ENCODE assay signal across 10 cellular contexts in the genomic region with DNA sequence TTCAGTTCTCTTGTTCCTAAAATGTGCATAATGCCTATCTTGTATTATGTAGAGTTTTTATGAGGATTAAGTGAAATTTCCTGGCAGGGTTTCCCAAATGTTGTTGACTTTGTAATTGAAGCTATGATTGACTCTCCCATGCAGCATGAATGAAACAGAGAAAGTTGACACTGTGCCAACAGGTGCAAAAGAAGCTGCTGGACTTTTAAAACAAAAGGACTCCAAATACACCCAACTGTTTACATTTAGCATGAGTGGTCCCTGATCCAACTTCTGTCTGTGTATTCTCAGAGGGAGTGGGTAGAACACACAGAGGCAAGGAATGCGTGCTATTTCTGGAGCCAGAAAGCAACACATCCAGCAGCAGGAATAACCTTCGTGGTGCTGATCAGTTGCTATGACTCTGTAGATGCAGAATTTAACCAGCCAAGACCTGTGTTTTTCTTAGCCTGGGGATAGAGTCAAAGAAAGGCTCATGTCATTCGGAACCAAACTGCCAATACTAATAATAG. TPM values are rescaled to one million over a fixed set of nuclear protein-coding genes. Genes with fewer than 3 reads are reported as not detected.
A peak's percentile ranks its signal among the peaks of the same experiment; 100 is the strongest.
DNase-seq lines count a peak whose midpoint lies in the region; ATAC-seq, FAIRE-seq and TF ChIP-seq lines count a peak whose summit lies in the region.
"Had no signal": no experiment of that assay in that cellular context is flagged by ENCODE, and none has a peak within 500 bp of the region (broad histone marks: within the 10 kb centered on the region; RNA-seq: fewer than 3 reads in every experiment).

No MANE protein-coding gene starts in this region.

- no peaks in the 10 kb centered on the region for H3K79me2 ChIP-seq in HepG2 (ENCODE audit: insufficient read depth, low read length)

- in situ Hi-C loops in HepG2 (cut with HindIII; ENCODE audit: extremely low pct_ligation_motif_present, low pct_unique_long_range_greater_than_20kb), result no loop called here
- in situ Hi-C loops in GM13977 (cut with MboI; ENCODE audit: low pct_unique_long_range_greater_than_20kb, low sequenced_read_pairs, unreplicated experiment), result no loop called here

- no peak overlapping the region for H3K27ac ChIP-seq in HepG2 (ENCODE audit: extremely low read length, insufficient read depth, low read length)
- H3K27ac ChIP-seq in right lobe of liver, result no peak overlapping the region
- H3K27ac ChIP-seq in RWPE2 (ENCODE audit: poor library complexity, severe bottlenecking), result peak overlapping the region; percentile 29
- peak overlapping the region; percentile 97 to 98 for H3K27ac ChIP-seq in aorta (ENCODE audit: low read depth in 1 of 2, low read length in 2 of 2)
- H3K27ac ChIP-seq: dorsolateral prefrontal cortex had no signal

- TF ChIP-seq EP300 in HepG2 (IDR thresholded peaks at IDR 0.05; ENCODE audit: low read depth in 2 of 2, low read length in 2 of 2) (no peak), HepG2 (CRISPR knock-in tag; IDR thresholded peaks at IDR 0.05; ENCODE audit: borderline replicate concordance) (no peak)

- no peak for TF ChIP-seq POLR2A in HepG2 (IDR thresholded peaks at IDR 0.05; ENCODE audit: insufficient read depth in 1 of 2, low read depth in 2 of 2, low read length in 2 of 2)
- TF ChIP-seq POLR2A in right lobe of liver (IDR thresholded peaks at IDR 0.05), result no peak

- DNase-seq in HepG2 (ENCODE audit: low spot score), result peak; percentile 71
- DNase-seq in right lobe of liver, result no peak
- DNase-seq in RWPE2 (ENCODE audit: low spot score), result peak; percentile 66
- DNase-seq in hepatic stellate cell (ENCODE audit: low spot score), result peak; percentile 81
- no peak for DNase-seq in aorta
- DNase-seq in GM13977 (ENCODE audit: low spot score), result no peak
- DNase-seq in NCI-H2227 treated with DMSO at 0.1 percent for 48 hours (lab: John Stamatoyannopoulos, UW), result no peak
- DNase-seq: AML-193, dorsolateral prefrontal cortex had no signal

- no peak for FAIRE-seq in HepG2 (lab: Jason Lieb, UNC)

- H3K4me3 ChIP-seq in HepG2 (replicated peaks in 1 of 3; ENCODE audit: insufficient read depth in 1 of 3, low read depth in 2 of 3, low read length in 3 of 3), result no peak overlapping the region
- no peak overlapping the region for H3K4me3 ChIP-seq in right lobe of liver
- no peak overlapping the region for H3K4me3 ChIP-seq in RWPE2 (ENCODE audit: severe bottlenecking)
- H3K4me3 ChIP-seq in aorta (ENCODE audit: low read length in 2 of 2), result no peak overlapping the region
- H3K4me3 ChIP-seq: dorsolateral prefrontal cortex had no signal

- POLR2A ChIA-PET in HepG2 (lab: Yijun Ruan, JAX), result no interaction called here

- no peaks in the 10 kb centered on the region for H4K20me1 ChIP-seq in HepG2 (ENCODE audit: insufficient read depth, low read length)

- no peak for TF ChIP-seq CTCF in HepG2 (CRISPR knock-in tag; IDR thresholded peaks at IDR 0.05)
- no peak for TF ChIP-seq CTCF in right lobe of liver (IDR thresholded peaks at IDR 0.05)
- no peak for TF ChIP-seq CTCF in RWPE2 (IDR thresholded peaks at IDR 0.05; ENCODE audit: poor library complexity, severe bottlenecking)
- no peak for TF ChIP-seq CTCF in GM13977 (IDR thresholded peaks at IDR 0.05; ENCODE audit: extremely low read depth, insufficient read depth, missing control alignments)

- CTCF ChIA-PET in HepG2 (lab: Yijun Ruan, JAX; ENCODE audit: low intra/inter-chr PET ratio, low total read pairs), result no interaction called here

- no peak overlapping the region for H2AFZ ChIP-seq in HepG2 (ENCODE audit: low read length)

- H3K36me3 ChIP-seq in HepG2 (replicated peaks in 1 of 2; ENCODE audit: control insufficient read depth in 1 of 2, insufficient read depth in 2 of 2, low read length in 2 of 2), result no peaks in the 10 kb centered on the region
- H3K36me3 ChIP-seq in right lobe of liver, result no peaks in the 10 kb centered on the region
- no peaks in the 10 kb centered on the region for H3K36me3 ChIP-seq in RWPE2 (ENCODE audit: low read depth)
- no peaks in the 10 kb centered on the region for H3K36me3 ChIP-seq in aorta (ENCODE audit: control insufficient read depth in 1 of 2, insufficient read depth in 2 of 2, low read length in 1 of 2)

- H3K4me2 ChIP-seq in HepG2 (ENCODE audit: low read depth, low read length), result no peak overlapping the region

- H3K27me3 ChIP-seq in HepG2 (ENCODE audit: control insufficient read depth in 1 of 2, insufficient read depth in 2 of 2, low read length in 2 of 2) (peaks cover 0 to 1% of the 10 kb centered on the region in 2 experiments; a peak in 2 of 5 replicates), right lobe of liver (no peaks in the 10 kb centered on the region), RWPE2 (ENCODE audit: insufficient read depth, poor library complexity, severe bottlenecking) (no peaks in the 10 kb centered on the region), aorta (ENCODE audit: control insufficient read depth in 1 of 2, insufficient read depth in 2 of 2, low read length in 1 of 2) (no peaks in the 10 kb centered on the region)

- no TSS peak for BruUV-seq in HepG2 (replicated peaks; lab: Mats Ljungman, UMichigan)

- WGBS in HepG2 (ENCODE audit: low lambda C conversion rate), result 31% methylated on average over 2 of the region's 3 CpGs
- WGBS in right lobe of liver (ENCODE audit: insufficient coverage, low coverage, low lambda C conversion rate, missing lambda C conversion rate), result 64% methylated on average over 2 of the region's 3 CpGs
- WGBS in aorta, 2 donors, result 5% methylated on average over 3 of the region's 3 CpGs

- no peak for TF ChIP-seq RAD21 in HepG2 (CRISPR knock-in tag; IDR thresholded peaks at IDR 0.05)

- H3K9ac ChIP-seq in HepG2 (ENCODE audit: insufficient read depth, low read depth, low read length), result no peak overlapping the region

- H3K4me1 ChIP-seq in HepG2 (ENCODE audit: insufficient read depth, low read length) (0 out of 2 replicates have a peak, but pooled peaks cover 9% of the 10 kb centered on the region), right lobe of liver (no peaks in the 10 kb centered on the region), RWPE2 (ENCODE audit: insufficient read depth, poor library complexity, severe bottlenecking) (peaks cover 22% of the 10 kb centered on the region), aorta (ENCODE audit: control insufficient read depth in 1 of 2, insufficient read depth in 2 of 2, low read length in 2 of 2) (peaks cover 3 to 4% of the 10 kb centered on the region in 2 donors)

- H3K9me3 ChIP-seq in HepG2 (ENCODE audit: low read length) (no peaks in the 10 kb centered on the region), right lobe of liver (no peaks in the 10 kb centered on the region), RWPE2 (ENCODE audit: severe bottlenecking) (no peaks in the 10 kb centered on the region), aorta (ENCODE audit: control insufficient read depth, low read length) (no peaks in the 10 kb centered on the region)

- intact Hi-C loops in HepG2 (cut with micrococcal nuclease; ENCODE audit: unreplicated experiment), result no loop called here
- intact Hi-C loops in right lobe of liver (cut with DNase I), result no loop called here
- intact Hi-C loops in aorta (cut with DNase I), result loop anchor here in 1 of 2 donors (5.0 kb wide), 1 partner anchor 43 kb away; no protein-coding TSS in a partner anchor

- ATAC-seq in HepG2, result peak; percentile 47; the same call in 1 of the 3 replicates
- no peak for ATAC-seq in right lobe of liver
- ATAC-seq in RWPE2 (ENCODE audit: low read depth), result peak; percentile 93
- ATAC-seq in aorta (ENCODE audit: low FRiP score), result peak; percentile 78
- no peak for ATAC-seq in HG02884 (IDR thresholded peaks at IDR 0.05; ENCODE audit: unreplicated experiment)

TF ChIP-seq in HepG2, 621 proteins besides CTCF, POLR2A, EP300 and RAD21 (continues in another document):
- TF ChIP-seq SMARCC2 (IDR thresholded peaks at IDR 0.05) (no peak), NFE2L1 (CRISPR knock-in tag; IDR thresholded peaks at IDR 0.05; ENCODE audit: borderline replicate concordance) (no peak), HOXA7 (CRISPR knock-in tag; IDR thresholded peaks at IDR 0.05) (no peak), ZNF589 (CRISPR knock-in tag; conservative IDR thresholded peaks at IDR 0.05) (no peak), WIZ (CRISPR knock-in tag; IDR thresholded peaks at IDR 0.05) (no peak), SMAD9 (CRISPR knock-in tag; IDR thresholded peaks at IDR 0.05) (no peak)

RNA-seq across cellular contexts. Expression of a gene that starts 14.4 kb away (rescaled TPM):
- total RNA-seq in HepG2 (2016; rRNA removed; fragmentation: Illumina TruSeq; extraction: Trizol) (0.02 TPM in 1 of 2 replicates, not detected in the other), right lobe of liver (under 1 TPM; 0.04 to 0.29 (median 0.06) TPM), aorta (10 to 100 TPM in 1 of 2 donors, 1 to 10 TPM in 1; 9.9 to 11.2 TPM)
- not detected in 2 replicates for total RNA-seq in HepG2 (2016; cell fraction: cytosol; rRNA removed; fragmentation: Illumina TruSeq; extraction: Trizol; ENCODE audit: low read depth)
- 0.03 and 0.06 TPM in 2 replicates for total RNA-seq in HepG2 (2016; cell fraction: insoluble cytoplasmic fraction; rRNA removed; fragmentation: Illumina TruSeq; extraction: Trizol)
- not detected in 2 replicates for total RNA-seq in HepG2 (2016; cell fraction: membrane; rRNA removed; fragmentation: Illumina TruSeq; extraction: Trizol)
- 0.13 TPM in 1 of 2 replicates, not detected in the other for total RNA-seq in HepG2 (2016; cell fraction: nucleus; rRNA removed; fragmentation: Illumina TruSeq; extraction: Trizol)
- polyA plus RNA-seq in HepG2 (2011; rRNA removed) (0.16 and 0.22 TPM in 2 replicates), aorta (1 to 10 TPM; 2.9 to 6.0 TPM)
- 0.04 TPM in 2 replicates for polyA plus RNA-seq in HepG2 (2011; cell fraction: cytosol; rRNA removed)
- 0.32 and 0.40 TPM in 2 replicates for polyA plus RNA-seq in HepG2 (2011; cell fraction: nucleus; rRNA removed)
- polyA plus RNA-seq in HepG2 (2012), result 0.09 TPM in 2 replicates
- polyA plus RNA-seq in HepG2 (2016; cell fraction: cytosol; fragmentation: Illumina TruSeq; extraction: Trizol; ENCODE audit: low read depth), result not detected in 2 replicates
- polyA plus RNA-seq in HepG2 (2016; cell fraction: insoluble cytoplasmic fraction; fragmentation: Illumina TruSeq; extraction: Trizol; ENCODE audit: low read depth), result not detected in 2 replicates
- polyA plus RNA-seq in HepG2 (2016; cell fraction: membrane; fragmentation: Illumina TruSeq; extraction: Trizol; ENCODE audit: low read depth), result 0.02 and 0.16 TPM in 2 replicates
- 0.17 and 0.34 TPM in 2 replicates for polyA plus RNA-seq in HepG2 (2016; cell fraction: nucleus; fragmentation: Illumina TruSeq; extraction: Trizol; ENCODE audit: insufficient read depth, low read depth)
- polyA minus RNA-seq in HepG2 (2011; rRNA and poly(A)+ RNA removed; ENCODE audit: low replicate concordance), result not detected in 2 replicates
- not detected in 2 replicates for polyA minus RNA-seq in HepG2 (2011; cell fraction: cytosol; rRNA and poly(A)+ RNA removed)
- polyA minus RNA-seq in HepG2 (2011; cell fraction: nucleus; rRNA and poly(A)+ RNA removed), result 0.12 and 0.13 TPM in 2 replicates

Comparison
In these comparisons a context has a peak if more than half of its experiments do, and no peak if none do; other contexts are left out.
1. ATAC-seq: peak in HepG2 (single experiment), RWPE2 (single experiment) and aorta (single experiment); none in right lobe of liver (0 of 4) and HG02884 (single experiment).
2. DNase-seq: peak in HepG2 (single experiment), RWPE2 (single experiment) and hepatic stellate cell (single experiment); none in right lobe of liver (0 of 3), aorta (0 of 2), GM13977 (single experiment) and NCI-H2227 treated with DMSO at 0.1 percent for 48 hours (single experiment).
3. H3K27ac ChIP-seq: peak in RWPE2 (single experiment) and aorta (2 of 2); none in HepG2 (single experiment) and right lobe of liver (0 of 3).
4. RNA of a gene that starts 14.4 kb away (total RNA-seq): 9.9 to 11.2 TPM in aorta; 0.04 to 0.29 TPM in right lobe of liver and 0.02 to 0.13 TPM in HepG2; every median in the first group is over 4 times any median in the second.